5 cellular contexts compared by ENCODE assay signal in genomic region chr17:50894513-50894912, GRCh38. TPM values are rescaled to one million over a fixed set of nuclear protein-coding genes. Genes with fewer than 3 reads are reported as not detected.
"Had no signal": no experiment of that assay in that cellular context is flagged by ENCODE, and none has a peak within 500 bp of the region (broad histone marks: within the 10 kb centered on the region; RNA-seq: fewer than 3 reads in every experiment).

No MANE protein-coding gene starts in this region.

RNA-seq across cellular contexts. Expression of gene WFIKKN2, which starts 59.1 kb away (rescaled TPM):
- total RNA-seq: GM23248, H4, H7, HT1080, IMR-90 had no signal
